16 cellular contexts compared by ENCODE assay signal in the genomic region with DNA sequence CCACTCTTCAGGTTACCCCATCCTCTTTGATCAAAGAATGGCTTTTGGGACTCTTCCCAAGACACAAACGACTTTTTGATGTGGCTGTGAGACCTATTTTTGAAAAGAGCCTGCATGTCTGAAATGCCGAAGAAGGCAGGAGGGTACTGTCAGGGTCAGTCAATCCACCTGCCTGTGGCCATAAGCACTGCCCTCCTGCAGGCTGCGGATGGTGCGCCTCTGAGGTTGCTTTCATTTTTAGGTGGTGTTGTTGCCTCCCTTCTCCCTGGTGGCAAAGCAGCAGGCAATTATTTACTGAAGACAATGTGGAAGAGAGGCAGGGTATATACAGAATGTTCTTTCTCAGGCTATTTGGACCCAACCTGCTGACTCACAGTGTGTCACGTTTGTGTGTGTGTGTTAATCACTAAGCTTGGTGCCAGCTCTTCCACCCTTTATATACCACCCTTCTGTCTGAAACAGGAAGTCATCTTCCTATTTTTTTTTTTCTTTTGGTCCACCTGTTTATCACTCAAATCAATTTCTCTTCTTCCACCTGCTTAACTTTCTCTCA.
A peak's percentile ranks its signal among the peaks of the same experiment; 100 is the strongest.
DNase-seq lines count a peak whose midpoint lies in the region; TF ChIP-seq lines count a peak whose summit lies in the region.
"Had no signal": no experiment of that assay in that cellular context is flagged by ENCODE, and none has a peak within 500 bp of the region (broad histone marks: within the 10 kb centered on the region; RNA-seq: fewer than 3 reads in every experiment).

No MANE protein-coding gene starts in this region.

- H3K4me1 ChIP-seq in HAP-1: peaks cover 6% of the 10 kb centered on the region
- H3K4me1 ChIP-seq: pancreas, stomach had no signal

- in situ Hi-C loops in Caki2 (cut with HindIII; ENCODE audit: low pct_unique_long_range_greater_than_20kb, low sequenced_read_pairs) (no loop called here), HAP-1 (cut with MboI; ENCODE audit: low sequenced_read_pairs) (no loop called here)

- DNase-seq in Caki2 (ENCODE audit: low read depth): peak; percentile 61
- DNase-seq in LoVo (ENCODE audit: low spot score): peak; percentile 20
- peak; percentile 25 to 80 for DNase-seq in cardiac fibroblast (ENCODE audit: low read depth in 2 of 2)
- peak; percentile 16 for DNase-seq in myocyte (ENCODE audit: low read depth)
- DNase-seq in DMS 273 treated with DMSO at 0.1 percent for 48 hours (lab: John Stamatoyannopoulos, UW): no peak
- no peak for DNase-seq in HAP-1 (ENCODE audit: low spot score in 2 of 2)
- no peak for DNase-seq in activated CD8-positive, alpha-beta memory T cell treated with anti-CD3 and anti-CD28 coated beads for 24 hours
- DNase-seq in NCI-H510A (lab: John Stamatoyannopoulos, UW): no peak
- DNase-seq: activated CD8-positive, alpha-beta T cell treated with anti-CD3 and anti-CD28 coated beads, Interleukin-2, amount 10 ng/mL, durations not matched to agents 7 days and 5 days; activated effector memory CD4-positive, alpha-beta T cell treated with anti-CD3 and anti-CD28 coated beads, Interleukin-2, amount 50 U/mL, for 16 hours; C1 segment of cervical spinal cord; effector CD4-positive, alpha-beta T cell; islet precursor cell; MV-4-11; pancreas; stomach had no signal

- H3K9me3 ChIP-seq in HAP-1: no peaks in the 10 kb centered on the region
- H3K9me3 ChIP-seq: pancreas, stomach had no signal

- H3K36me3 ChIP-seq in HAP-1 (replicated peaks): no peaks in the 10 kb centered on the region
- H3K36me3 ChIP-seq: pancreas, stomach had no signal

- no peaks in the 10 kb centered on the region for H3K27me3 ChIP-seq in HAP-1 (ENCODE audit: low read depth)
- H3K27me3 ChIP-seq: pancreas, stomach had no signal

- no peak for TF ChIP-seq CTCF in cardiac fibroblast (IDR thresholded peaks at IDR 0.05; ENCODE audit: low read depth, low read length)

- H3K4me3 ChIP-seq in cardiac fibroblast (replicated peaks in 1 of 2; ENCODE audit: low read depth in 2 of 2, low read length in 2 of 2) (no peak overlapping the region), HAP-1 (no peak overlapping the region)
- H3K4me3 ChIP-seq: pancreas, stomach had no signal

Comparison
In these comparisons a context has a peak if more than half of its experiments do, and no peak if none do; other contexts are left out.
1. DNase-seq: peak in Caki2 (single experiment), LoVo (single experiment), cardiac fibroblast (2 of 2) and myocyte (single experiment); none in DMS 273 treated with DMSO at 0.1 percent for 48 hours (single experiment), HAP-1 (0 of 2), activated CD8-positive, alpha-beta memory T cell treated with anti-CD3 and anti-CD28 coated beads for 24 hours (single experiment) and NCI-H510A (single experiment).